In the genomic region with DNA sequence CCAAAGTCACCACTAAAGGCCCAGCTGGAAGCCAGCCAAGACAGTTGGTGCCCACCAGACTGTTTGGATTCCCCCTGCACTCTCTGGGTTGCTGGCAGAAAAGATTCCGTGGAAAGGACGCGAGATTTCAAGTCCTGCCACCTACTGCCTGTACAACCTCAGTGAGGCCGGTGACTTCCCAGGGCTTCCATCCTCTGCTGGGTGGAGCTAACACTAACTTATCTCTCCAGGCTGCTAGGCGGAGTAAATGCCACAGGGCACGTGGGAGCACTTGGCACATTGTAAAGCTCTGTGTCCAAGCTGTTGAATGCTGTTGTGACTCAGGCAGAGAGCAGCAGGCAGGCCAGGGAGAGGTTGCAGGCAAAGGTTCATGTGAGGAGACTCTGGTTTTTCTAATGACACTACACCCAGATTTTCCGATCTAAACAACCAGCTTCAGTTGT, we compare ENCODE assay signal across 8 cellular contexts. TPM values are rescaled to one million over a fixed set of nuclear protein-coding genes. Genes with fewer than 3 reads are reported as not detected.
DNase-seq lines count a peak whose midpoint lies in the region; ATAC-seq and TF ChIP-seq lines count a peak whose summit lies in the region.

No MANE protein-coding gene starts in this region.

- H3K27me3 ChIP-seq in BLaER1: no peaks in the 10 kb centered on the region
- no peaks in the 10 kb centered on the region for H3K27me3 ChIP-seq in kidney epithelial cell (ENCODE audit: control insufficient read depth, insufficient read depth, low read length)
- no peaks in the 10 kb centered on the region for H3K27me3 ChIP-seq in transverse colon

- H3K4me3 ChIP-seq in BLaER1 (no peak overlapping the region), kidney epithelial cell (ENCODE audit: low read depth, low read length) (no peak overlapping the region), transverse colon (no peak overlapping the region)

- H3K27ac ChIP-seq in BLaER1 (peak overlapping the region; percentile 84), transverse colon (peak overlapping the region; percentile 80 to 91 (median 88))

- H3K4me2 ChIP-seq in BLaER1: peak overlapping the region; percentile 79

- peaks cover 68% of the 10 kb centered on the region for H3K4me1 Mint-ChIP-seq in brain

- ATAC-seq in GM21381 (IDR thresholded peaks at IDR 0.05; ENCODE audit: unreplicated experiment): no peak

- peak overlapping the region in 4 of 5 experiments; percentile 76 to 93 (median 84) for H3K27ac Mint-ChIP-seq in brain

- no peaks in the 10 kb centered on the region for H3K36me3 Mint-ChIP-seq in brain

- peak; percentile 73 for TF ChIP-seq POLR2A in transverse colon (IDR thresholded peaks at IDR 0.05)

- 8 to 47% methylated on average over 2 to 7 of the region's 7 CpGs for WGBS in transverse colon (ENCODE audit: low coverage in 1 of 2), 2 donors

- no peaks in the 10 kb centered on the region for H4K20me1 ChIP-seq in BLaER1

- no peak for TF ChIP-seq EP300 in transverse colon (IDR thresholded peaks at IDR 0.05; ENCODE audit: low read depth)

- no peaks in the 10 kb centered on the region for H3K9me3 ChIP-seq in BLaER1
- no peaks in the 10 kb centered on the region for H3K9me3 ChIP-seq in transverse colon

- no peak overlapping the region for H3K9ac ChIP-seq in BLaER1

- H3K36me3 ChIP-seq in BLaER1 (no peaks in the 10 kb centered on the region), kidney epithelial cell (ENCODE audit: control insufficient read depth, insufficient read depth, low read length) (no peaks in the 10 kb centered on the region), transverse colon (no peaks in the 10 kb centered on the region)

- in situ Hi-C loops in transverse colon (cut with MboI; ENCODE audit: low pct_ligation_motif_present in 1 of 4, low pct_unique_long_range_greater_than_20kb in 1 of 4, low sequenced_read_pairs in 3 of 4) (no loop called here), KBM-7 (cut with MboI; ENCODE audit: low pct_unique_long_range_greater_than_20kb, low sequenced_read_pairs) (no loop called here)

- H3K9me3 Mint-ChIP-seq in brain: peaks cover 0 to 3% (median 0%) of the 10 kb centered on the region in 5 experiments

- H3K4me3 Mint-ChIP-seq in brain: peak overlapping the region in 1 of 5 experiments; percentile 29

- peak; percentile 62 for DNase-seq in NCI-H1092 (lab: John Stamatoyannopoulos, UW)
- DNase-seq in kidney epithelial cell (ENCODE audit: low read depth): peak; percentile 91
- DNase-seq in transverse colon: peak; percentile 90
- DNase-seq in KBM-7: no peak
- DNase-seq in NOMO-1 (lab: John Stamatoyannopoulos, UW; ENCODE audit: unreplicated experiment in 2 of 2): no peak

- H3K4me1 ChIP-seq in BLaER1 (peaks cover 64% of the 10 kb centered on the region), transverse colon (peaks cover 29 to 44% (median 38%) of the 10 kb centered on the region in 4 donors)

- H3K27me3 Mint-ChIP-seq in brain: peaks cover 3% of the 10 kb centered on the region

- intact Hi-C loops in transverse colon (cut with DNase I; ENCODE audit: low total_unique reads): loop anchor here (10.0 kb wide), 1 partner anchor 49 kb away; a partner anchor contains a TSS

- TF ChIP-seq CTCF in brain (conservative IDR thresholded peaks at IDR 0.05) (no peak), kidney epithelial cell (IDR thresholded peaks at IDR 0.05; ENCODE audit: insufficient read depth, low read length, poor library complexity, severe bottlenecking) (peak; percentile 27), transverse colon (IDR thresholded peaks at IDR 0.05) (peak in 1 of 5 experiments; percentile 32)

RNA-seq across cellular contexts. Expression of a gene that starts 50.9 kb away (rescaled TPM):
- 6.3 TPM for polyA plus RNA-seq in brain (ENCODE audit: insufficient read depth, low read depth, low replicate concordance)
- total RNA-seq in kidney epithelial cell: 8.1 and 10.4 TPM in 2 replicates
- 10 to 100 TPM in 2 of 4 donors, 1 to 10 TPM in 2; 7.6 to 31.0 (median 9.9) TPM for total RNA-seq in transverse colon

Comparison
In these comparisons a context has a peak if more than half of its experiments do, and no peak if none do; other contexts are left out.
1. DNase-seq: peak in NCI-H1092 (single experiment), kidney epithelial cell (single experiment) and transverse colon (single experiment); none in KBM-7 (single experiment) and NOMO-1 (0 of 2).